Comparison of ENCODE assay signal across 1 cellular context in genomic region chr7:66920769-66921395, GRCh38.
TF ChIP-seq lines count a peak whose summit lies in the region.

Gene TMEM248 (plus strand): TSS chr7:66921225. CDS start chr7:66941866, 20,641 bp downstream.

TF ChIP-seq in HepG2, 621 proteins besides CTCF, POLR2A, EP300 and RAD21 (continued from another document and continues in another):
- TF ChIP-seq ARID5B (CRISPR knock-in tag; IDR thresholded peaks at IDR 0.05) (peak; percentile 80), TEAD3 (CRISPR knock-in tag; optimal IDR thresholded peaks at IDR 0.05; ENCODE audit: borderline replicate concordance) (peak; percentile 77), YEATS4 (CRISPR knock-in tag; IDR thresholded peaks at IDR 0.05; ENCODE audit: borderline replicate concordance) (peak; percentile 94), ZNF572 (CRISPR knock-in tag; IDR thresholded peaks at IDR 0.05) (0 out of 2 replicates have a peak, but pooled peaks have one; percentile 75), CBX5 (CRISPR knock-in tag; IDR thresholded peaks at IDR 0.05; ENCODE audit: borderline replicate concordance) (peak; percentile 87), SNAPC4 (CRISPR knock-in tag; IDR thresholded peaks at IDR 0.05) (no peak), REL (CRISPR knock-in tag; conservative IDR thresholded peaks at IDR 0.05) (peak; percentile 59), ZNF12 (CRISPR knock-in tag; IDR thresholded peaks at IDR 0.05) (peak; percentile 41; the same call in 1 of the 2 replicates), ZNF501 (CRISPR knock-in tag; IDR thresholded peaks at IDR 0.05) (peak; percentile 88), TRIM24 (CRISPR knock-in tag; IDR thresholded peaks at IDR 0.05) (no peak), GLI4 (CRISPR knock-in tag; IDR thresholded peaks at IDR 0.05; ENCODE audit: borderline replicate concordance) (no peak), EZH2 (conservative IDR thresholded peaks at IDR 0.05; ENCODE audit: low read depth, low read length) (no peak), TCF7L2 (IDR thresholded peaks at IDR 0.05; ENCODE audit: low read depth, low read length) (no peak), ZNF362 (CRISPR knock-in tag; IDR thresholded peaks at IDR 0.05; ENCODE audit: borderline replicate concordance) (peak; percentile 100), REPIN1 (CRISPR knock-in tag; IDR thresholded peaks at IDR 0.05; ENCODE audit: borderline replicate concordance, low read depth) (peak; percentile 98), HOXD1 (CRISPR knock-in tag; IDR thresholded peaks at IDR 0.05) (peak; percentile 71; the same call in 1 of the 2 replicates), MLLT10 (CRISPR knock-in tag; IDR thresholded peaks at IDR 0.05) (no peak), KLF16 (CRISPR knock-in tag; IDR thresholded peaks at IDR 0.05) (peak in 1 of 2 experiments; percentile 86; a peak in 2 of 4 replicates), ZBTB7A (CRISPR knock-in tag; IDR thresholded peaks at IDR 0.05) (peak; percentile 72; the same call in 1 of the 2 replicates), BHLHE40 (IDR thresholded peaks at IDR 0.05; ENCODE audit: low read length) (no peak; the same call in 1 of the 2 replicates), ZBTB38 (CRISPR knock-in tag; IDR thresholded peaks at IDR 0.05) (peak; percentile 97), DZIP1 (CRISPR knock-in tag; IDR thresholded peaks at IDR 0.05) (no peak; the same call in 1 of the 2 replicates), ZNF704 (CRISPR knock-in tag; IDR thresholded peaks at IDR 0.05; ENCODE audit: borderline replicate concordance) (0 out of 2 replicates have a peak, but pooled peaks have one; percentile 75), ZNF335 (CRISPR knock-in tag; IDR thresholded peaks at IDR 0.05) (peak; percentile 59; the same call in 1 of the 2 replicates), ZNF205 (CRISPR knock-in tag; IDR thresholded peaks at IDR 0.05) (peak; percentile 76), SNRNP70 (IDR thresholded peaks at IDR 0.05; ENCODE audit: low read depth, low read length) (no peak), ZNF609 (CRISPR knock-in tag; IDR thresholded peaks at IDR 0.05; ENCODE audit: borderline replicate concordance) (peak; percentile 69; the same call in 1 of the 2 replicates), ZNF687 (CRISPR knock-in tag; IDR thresholded peaks at IDR 0.05) (peak; percentile 99), NCOA1 (CRISPR knock-in tag; IDR thresholded peaks at IDR 0.05) (no peak), KDM6A (CRISPR knock-in tag; IDR thresholded peaks at IDR 0.05; ENCODE audit: low read depth) (no peak), ZNF556 (CRISPR knock-in tag; IDR thresholded peaks at IDR 0.05; ENCODE audit: borderline replicate concordance) (peak; percentile 87; the same call in 1 of the 2 replicates), ZNF180 (CRISPR knock-in tag; IDR thresholded peaks at IDR 0.05; ENCODE audit: borderline replicate concordance, low read depth) (no peak), FOSL2 (CRISPR knock-in tag; IDR thresholded peaks at IDR 0.05) (no peak), ZFP36 (IDR thresholded peaks at IDR 0.05; ENCODE audit: borderline replicate concordance, low read depth, low read length, partially characterized antibody) (no peak)
